Comparison of ENCODE assay signal across 25 cellular contexts in the genomic region with DNA sequence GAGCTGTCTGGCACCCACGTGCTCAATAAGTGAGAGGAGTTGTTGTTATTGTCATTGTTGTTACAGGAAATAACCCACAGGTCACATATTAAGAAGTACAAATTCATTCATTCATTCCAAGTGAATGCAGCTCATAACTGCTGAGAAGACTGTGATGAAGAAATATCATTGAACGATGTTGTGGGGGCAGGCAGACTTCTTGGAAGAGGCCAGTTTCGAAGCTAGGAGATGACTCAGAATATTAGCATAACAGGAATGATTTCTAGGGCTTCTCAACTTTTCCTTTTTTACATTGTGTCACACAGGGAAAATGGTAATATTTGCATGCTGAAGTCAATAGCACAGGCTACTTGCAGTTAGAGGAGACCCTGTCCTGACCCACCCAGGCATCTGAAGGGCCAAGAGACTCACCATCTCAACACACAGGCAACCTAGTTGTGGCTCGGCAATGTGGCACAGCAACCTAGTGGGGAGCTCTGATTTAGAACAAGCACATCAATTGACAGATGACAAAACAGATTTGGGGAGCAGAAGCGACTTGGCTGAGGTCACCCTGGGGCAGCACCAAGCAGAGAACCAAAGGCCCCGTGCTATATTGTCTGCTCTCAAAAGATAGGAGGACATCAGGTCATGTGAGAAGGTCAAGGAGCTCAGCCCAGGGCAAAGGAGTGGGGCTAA.
DNase-seq lines count a peak whose midpoint lies in the region; ATAC-seq, FAIRE-seq and TF ChIP-seq lines count a peak whose summit lies in the region.
"Had no signal": no experiment of that assay in that cellular context is flagged by ENCODE, and none has a peak within 500 bp of the region (broad histone marks: within the 10 kb centered on the region; RNA-seq: fewer than 3 reads in every experiment).

No MANE protein-coding gene starts in this region.

- H3K9ac ChIP-seq in astrocyte (ENCODE audit: low read length) = no peak overlapping the region

- TF ChIP-seq CTCF in astrocyte (IDR thresholded peaks at IDR 0.05; ENCODE audit: insufficient read depth, low read depth, low read length) (no peak), coronary artery (IDR thresholded peaks at IDR 0.05) (no peak), vagina (IDR thresholded peaks at IDR 0.05) (no peak), mucosa of descending colon (IDR thresholded peaks at IDR 0.05) (no peak)

- H2AFZ ChIP-seq in astrocyte (ENCODE audit: low read depth, low read length) = no peak overlapping the region

- H3K9me3 ChIP-seq in astrocyte (ENCODE audit: insufficient read depth, low read depth, low read length) (no peaks in the 10 kb centered on the region), vagina (no peaks in the 10 kb centered on the region), mucosa of descending colon (no peaks in the 10 kb centered on the region)
- H3K9me3 ChIP-seq: Caco-2, HAP-1 had no signal

- H3K79me2 ChIP-seq in astrocyte (ENCODE audit: insufficient read depth, low read length) = no peaks in the 10 kb centered on the region

- no peak for ATAC-seq in mucosa of descending colon
- ATAC-seq: CD8-positive, alpha-beta T cell; GM12878; HepG2 had no signal

- peaks cover 35% of the 10 kb centered on the region for H3K27me3 Mint-ChIP-seq in astrocyte (ENCODE audit: low read depth, unreplicated experiment)

- H3K27ac ChIP-seq in astrocyte (ENCODE audit: low read depth, low read length) (no peak overlapping the region), coronary artery (no peak overlapping the region), vagina (no peak overlapping the region)

- H3K27ac Mint-ChIP-seq in astrocyte (ENCODE audit: unreplicated experiment) = peak overlapping the region; percentile 13
- H3K27ac Mint-ChIP-seq: CD8-positive, alpha-beta T cell; HFFc6 had no signal

- H3K27me3 ChIP-seq in astrocyte (ENCODE audit: insufficient read depth, low read length) = peaks cover 6% of the 10 kb centered on the region
- no peaks in the 10 kb centered on the region for H3K27me3 ChIP-seq in vagina

- H3K4me2 ChIP-seq in astrocyte (ENCODE audit: low read length) = no peak overlapping the region

- H3K4me1 Mint-ChIP-seq in astrocyte (ENCODE audit: low read depth, unreplicated experiment) = peaks cover 10% of the 10 kb centered on the region

- H3K36me3 Mint-ChIP-seq in astrocyte (ENCODE audit: low read depth, unreplicated experiment) = no peaks in the 10 kb centered on the region
- H3K36me3 Mint-ChIP-seq: CD8-positive, alpha-beta T cell had no signal

- peak; percentile 22 for DNase-seq in astrocyte (ENCODE audit: low read depth)
- DNase-seq in coronary artery (ENCODE audit: low spot score) = peak; percentile 28
- peak; percentile 23 for DNase-seq in kidney tubule cell (ENCODE audit: low spot score)
- peak; percentile 55 to 67 for DNase-seq in vagina (ENCODE audit: extremely low spot score in 2 of 2)
- DNase-seq in NAMALWA (ENCODE audit: low spot score) = no peak
- DNase-seq in mucosa of descending colon = no peak
- DNase-seq in iPS-NIHi7 (ENCODE audit: extremely low spot score) = no peak
- DNase-seq: Caco-2; CD8-positive, alpha-beta T cell; DMS 273 treated with DMSO at 0.1 percent for 48 hours; DMS79; EL; GDM1; GOT3; HFFc6; Karpas-422; NCI-H1436 treated with DMSO at 0.1 percent for 48 hours; NCI-H187 treated with DMSO at 0.1 percent for 48 hours; NCI-H524; NCI-H748 treated with DMSO at 0.1 percent for 48 hours; SIG-M5 had no signal

- FAIRE-seq in astrocyte (lab: Jason Lieb, UNC) = no peak
- FAIRE-seq: GM12878, HepG2, RCC 7860 had no signal

- H3K4me3 Mint-ChIP-seq in astrocyte (ENCODE audit: unreplicated experiment) = no peak overlapping the region
- H3K4me3 Mint-ChIP-seq: CD8-positive, alpha-beta T cell; HFFc6 had no signal

- no peak for TF ChIP-seq POLR2A in vagina (IDR thresholded peaks at IDR 0.05)

- H3K4me3 ChIP-seq in astrocyte (ENCODE audit: insufficient read depth, low read depth, low read length) (no peak overlapping the region), coronary artery (no peak overlapping the region), vagina (no peak overlapping the region), mucosa of descending colon (no peak overlapping the region)
- H3K4me3 ChIP-seq: GM12878, HAP-1 had no signal

- no peaks in the 10 kb centered on the region for H3K4me1 ChIP-seq in astrocyte (ENCODE audit: insufficient read depth, low read length)
- no peaks in the 10 kb centered on the region for H3K4me1 ChIP-seq in vagina
- no peaks in the 10 kb centered on the region for H3K4me1 ChIP-seq in mucosa of descending colon (ENCODE audit: low read depth)
- H3K4me1 ChIP-seq: HAP-1 had no signal

- H3K36me3 ChIP-seq in astrocyte (ENCODE audit: insufficient read depth, low read length) (no peaks in the 10 kb centered on the region), vagina (no peaks in the 10 kb centered on the region), mucosa of descending colon (ENCODE audit: low read depth) (no peaks in the 10 kb centered on the region)
- H3K36me3 ChIP-seq: HAP-1 had no signal

- no peaks in the 10 kb centered on the region for H4K20me1 ChIP-seq in astrocyte (ENCODE audit: insufficient read depth, low read length)

- H3K9me3 Mint-ChIP-seq in astrocyte (ENCODE audit: unreplicated experiment) = peaks cover 6% of the 10 kb centered on the region
- H3K9me3 Mint-ChIP-seq: CD8-positive, alpha-beta T cell had no signal

- intact Hi-C loops in vagina (cut with DNase I) = no loop called here
- intact Hi-C loops in mucosa of descending colon (cut with DNase I, micrococcal nuclease) = no loop called here

Comparison
In these comparisons a context has a peak if more than half of its experiments do, and no peak if none do; other contexts are left out.
1. DNase-seq: peak in astrocyte (single experiment), coronary artery (single experiment), kidney tubule cell (single experiment) and vagina (2 of 2); none in NAMALWA (single experiment), mucosa of descending colon (0 of 3) and iPS-NIHi7 (single experiment).